ENCODE assay signal across 1 cellular context in the genomic region with DNA sequence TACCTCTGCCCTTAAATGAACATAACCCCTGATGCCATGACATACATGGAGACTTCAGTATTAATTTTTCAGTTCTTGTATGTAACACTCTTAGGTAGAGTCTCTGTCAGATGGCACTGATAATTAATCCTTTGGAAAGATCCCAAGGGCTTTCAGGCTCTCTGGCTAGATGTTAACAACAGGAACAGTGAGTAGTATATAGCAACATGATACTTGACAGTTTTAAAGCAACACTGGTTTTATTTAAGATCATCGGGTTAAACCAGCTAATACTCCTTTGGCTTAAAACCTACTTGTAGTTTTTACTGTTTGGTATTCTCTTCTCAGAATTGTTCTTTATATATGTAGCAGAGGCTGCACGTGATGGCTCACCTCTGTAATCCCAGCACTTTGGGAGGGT.
TF ChIP-seq lines count a peak whose summit lies in the region.

No MANE protein-coding gene starts in this region.

TF ChIP-seq in GM23338, 12 proteins besides CTCF, POLR2A, EP300 and RAD21 (continued from another document):
- TF ChIP-seq ZNF462 (CRISPR knock-in tag; IDR thresholded peaks at IDR 0.05) = no peak
- no peak for TF ChIP-seq STAT1 (IDR thresholded peaks at IDR 0.05; ENCODE audit: unreplicated experiment)
- TF ChIP-seq EZH2 (IDR thresholded peaks at IDR 0.05; ENCODE audit: low read depth, unreplicated experiment) = no peak
- no peak for TF ChIP-seq EZH2phosphoT487 (IDR thresholded peaks at IDR 0.05; ENCODE audit: unreplicated experiment)
